1 cellular context compared by ENCODE assay signal in genomic region chr5:658103-658502, GRCh38.
TF ChIP-seq lines count a peak whose summit lies in the region.

No MANE protein-coding gene starts in this region.

TF ChIP-seq in endothelial cell of umbilical vein, 7 proteins besides CTCF, POLR2A, EP300 and RAD21:
- TF ChIP-seq MYC (IDR thresholded peaks at IDR 0.05; ENCODE audit: low read depth, low read length) (no peak), JUN (IDR thresholded peaks at IDR 0.05; ENCODE audit: borderline replicate concordance, insufficient read depth, insufficient read length, low read depth) (no peak), FOS (IDR thresholded peaks at IDR 0.05; ENCODE audit: borderline replicate concordance, insufficient read depth, low read length) (no peak), POLR2AphosphoS5 (IDR thresholded peaks at IDR 0.05; ENCODE audit: insufficient read depth, low read depth, low read length) (no peak), GATA2 (IDR thresholded peaks at IDR 0.05; ENCODE audit: insufficient read depth, insufficient read length, low read depth, low read length) (no peak), EZH2 (IDR thresholded peaks at IDR 0.05; ENCODE audit: borderline replicate concordance, low read depth, low read length, severe bottlenecking) (no peak)
- TF ChIP-seq, protein P1, sequence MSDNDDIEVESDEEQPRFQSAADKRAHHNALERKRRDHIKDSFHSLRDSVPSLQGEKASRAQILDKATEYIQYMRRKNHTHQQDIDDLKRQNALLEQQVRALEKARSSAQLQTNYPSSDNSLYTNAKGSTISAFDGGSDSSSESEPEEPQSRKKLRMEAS (IDR thresholded peaks at IDR 0.05; ENCODE audit: insufficient read depth, insufficient read length): no peak
